13 cellular contexts compared by ENCODE assay signal in the genomic region with DNA sequence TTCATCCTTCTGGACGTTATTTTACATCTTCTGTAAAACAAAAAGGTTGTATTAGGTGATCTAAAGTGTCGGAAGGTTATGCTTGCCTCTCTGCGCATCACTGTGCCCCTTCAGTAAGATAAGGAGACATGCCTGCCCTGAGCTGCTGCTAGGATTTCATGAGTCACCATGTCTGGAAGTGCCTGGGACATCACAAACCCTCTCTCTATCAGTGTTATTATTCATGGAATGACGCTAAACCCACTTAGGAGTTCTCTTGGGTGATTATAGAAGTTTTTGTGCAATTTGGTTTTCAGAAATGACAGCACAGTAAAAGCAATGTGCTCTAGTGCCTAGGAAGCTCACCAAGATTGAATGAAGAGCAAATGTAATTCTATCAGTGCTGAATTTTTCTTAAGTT.
A peak's percentile ranks its signal among the peaks of the same experiment; 100 is the strongest.
DNase-seq lines count a peak whose midpoint lies in the region; ATAC-seq and TF ChIP-seq lines count a peak whose summit lies in the region.
"Had no signal": no experiment of that assay in that cellular context is flagged by ENCODE, and none has a peak within 500 bp of the region (broad histone marks: within the 10 kb centered on the region; RNA-seq: fewer than 3 reads in every experiment).

No MANE protein-coding gene starts in this region.

- H3K27me3 Mint-ChIP-seq in mesothelial cell of epicardium (ENCODE audit: low read depth), result no peaks in the 10 kb centered on the region

- H3K4me3 Mint-ChIP-seq in mesothelial cell of epicardium, result no peak overlapping the region
- H3K4me3 Mint-ChIP-seq: CD4-positive, alpha-beta memory T cell had no signal

- H3K27ac Mint-ChIP-seq in mesothelial cell of epicardium, result peak overlapping the region; percentile 78
- H3K27ac Mint-ChIP-seq: activated naive CD4-positive, alpha-beta T cell treated with anti-CD3 and anti-CD28 coated beads, Interleukin-2, amount 50 U/mL, for 72 hours; CD4-positive, alpha-beta memory T cell had no signal

- no peak overlapping the region for H3K4me3 ChIP-seq in AG09309 (ENCODE audit: control insufficient read depth, low read depth, low read length)
- H3K4me3 ChIP-seq in MG63, result no peak overlapping the region
- peak overlapping the region; percentile 10 for H3K4me3 ChIP-seq in epithelial cell of proximal tubule (ENCODE audit: low read depth, low read length)

- peak; percentile 32 for DNase-seq in AG09309 (ENCODE audit: low read depth)
- DNase-seq in MG63, result peak; percentile 7
- peak; percentile 38 for DNase-seq in epithelial cell of proximal tubule (ENCODE audit: low read depth)
- no peak for DNase-seq in mesothelial cell of epicardium (ENCODE audit: low spot score in 2 of 2, unreplicated experiment in 2 of 2)
- DNase-seq in NCI-H2107 (lab: John Stamatoyannopoulos, UW), result no peak
- no peak for DNase-seq in stimulated activated CD4-positive, alpha-beta T cell treated with anti-CD3 and anti-CD28 coated beads, Interleukin-2, amount 100 ng/mL, for 24 hours
- no peak for DNase-seq in activated T-cell treated with anti-CD3 and anti-CD28 coated beads for 4 hours
- DNase-seq: activated CD4-positive, alpha-beta T cell treated with anti-CD3 and anti-CD28 coated beads, Interleukin-2, amount 50 U/mL, for 4 hours; CD4-positive, alpha-beta memory T cell; NCI-H526; substantia nigra had no signal

- TF ChIP-seq CTCF in AG09309 (IDR thresholded peaks at IDR 0.05; ENCODE audit: control insufficient read depth, insufficient read depth, low read depth, low read length, missing control alignments) (no peak), epithelial cell of proximal tubule (conservative IDR thresholded peaks at IDR 0.05; ENCODE audit: low read depth, low read length) (no peak), mesothelial cell of epicardium (IDR thresholded peaks at IDR 0.05; ENCODE audit: unreplicated experiment) (no peak)

- H3K27me3 ChIP-seq in MG63, result no peaks in the 10 kb centered on the region

- peaks cover 38% of the 10 kb centered on the region for H3K4me1 Mint-ChIP-seq in mesothelial cell of epicardium
- H3K4me1 Mint-ChIP-seq: CD4-positive, alpha-beta memory T cell had no signal

- H3K9me3 Mint-ChIP-seq in mesothelial cell of epicardium, result peaks cover 7% of the 10 kb centered on the region
- H3K9me3 Mint-ChIP-seq: CD4-positive, alpha-beta memory T cell had no signal

- H3K9me3 ChIP-seq in MG63, result no peaks in the 10 kb centered on the region

- ATAC-seq in HG02623 (IDR thresholded peaks at IDR 0.05; ENCODE audit: unreplicated experiment), result no peak
- ATAC-seq: activated naive CD4-positive, alpha-beta T cell treated with anti-CD3 and anti-CD28 coated beads, Interleukin-2, amount 50 U/mL, for 72 hours had no signal

- no peaks in the 10 kb centered on the region for H3K36me3 ChIP-seq in MG63

- H3K36me3 Mint-ChIP-seq in mesothelial cell of epicardium, result peaks cover 3% of the 10 kb centered on the region
- H3K36me3 Mint-ChIP-seq: activated naive CD4-positive, alpha-beta T cell treated with anti-CD3 and anti-CD28 coated beads, Interleukin-2, amount 50 U/mL, for 72 hours; CD4-positive, alpha-beta memory T cell had no signal

Comparison
In these comparisons a context has a peak if more than half of its experiments do, and no peak if none do; other contexts are left out.
1. DNase-seq: peak in AG09309 (single experiment), MG63 (single experiment) and epithelial cell of proximal tubule (single experiment); none in mesothelial cell of epicardium (0 of 2), NCI-H2107 (single experiment), stimulated activated CD4-positive, alpha-beta T cell treated with anti-CD3 and anti-CD28 coated beads, Interleukin-2, amount 100 ng/mL, for 24 hours (0 of 2) and activated T-cell treated with anti-CD3 and anti-CD28 coated beads for 4 hours (single experiment).